Comparison of ENCODE assay signal across 20 cellular contexts in the genomic region with DNA sequence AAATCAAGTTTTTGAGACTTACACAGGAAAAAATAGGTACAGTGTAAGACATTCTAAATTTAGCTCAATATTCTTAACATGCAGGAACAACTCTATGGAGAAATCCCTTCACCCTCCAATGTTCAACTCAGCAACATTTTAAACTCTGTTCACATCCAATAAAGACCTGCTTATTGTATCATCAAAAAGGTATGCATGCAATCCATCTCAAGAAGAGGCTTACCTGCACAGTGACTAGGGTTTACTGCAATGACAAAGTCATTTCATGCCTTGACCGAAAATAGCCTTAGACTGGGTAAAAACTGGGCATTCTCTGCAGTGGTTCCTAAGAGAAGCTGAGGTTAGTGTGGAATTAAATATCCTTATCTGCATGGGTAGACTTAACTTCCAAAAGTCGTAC.
A peak's percentile ranks its signal among the peaks of the same experiment; 100 is the strongest.
DNase-seq lines count a peak whose midpoint lies in the region; ATAC-seq, FAIRE-seq and TF ChIP-seq lines count a peak whose summit lies in the region.
"Had no signal": no experiment of that assay in that cellular context is flagged by ENCODE, and none has a peak within 500 bp of the region (broad histone marks: within the 10 kb centered on the region; RNA-seq: fewer than 3 reads in every experiment).

No MANE protein-coding gene starts in this region.

- peaks cover 6% of the 10 kb centered on the region for H3K79me1 ChIP-seq in trophoblast cell (ENCODE audit: low read length)

- no TSS peak for BruUV-seq in HCT116 (replicated peaks; lab: Mats Ljungman, UMichigan)

- no peak overlapping the region for H4K8ac ChIP-seq in trophoblast cell (ENCODE audit: low read depth, low read length)

- CTCF ChIA-PET in HCT116 (lab: Charles Lee), result no interaction called here

- H3K27ac Mint-ChIP-seq in astrocyte (ENCODE audit: unreplicated experiment), result peak overlapping the region; percentile 5
- H3K27ac Mint-ChIP-seq: B cell; CD4-positive, alpha-beta T cell; GM23338 had no signal

- POLR2A ChIA-PET in HCT116 (lab: Charles Lee), result interaction anchor here (1.3 kb wide), 1 partner anchor 8 kb away, joined by 4 read pairs; no protein-coding TSS in a partner anchor

- H3K79me2 ChIP-seq in HCT116 (ENCODE audit: insufficient read depth, low read length), result peaks cover 20% of the 10 kb centered on the region
- peaks cover 6% of the 10 kb centered on the region for H3K79me2 ChIP-seq in astrocyte (ENCODE audit: insufficient read depth, low read length)
- no peaks in the 10 kb centered on the region for H3K79me2 ChIP-seq in trophoblast cell (ENCODE audit: control insufficient read depth, insufficient read depth, low read length, poor library complexity)

- H3K4ac ChIP-seq in trophoblast cell (ENCODE audit: low read depth, low read length), result no peak overlapping the region

- no peak for TF ChIP-seq CTCF in HCT116 (IDR thresholded peaks at IDR 0.05 in 2 of 3, conservative IDR thresholded peaks at IDR 0.05 in 1 of 3; ENCODE audit: borderline replicate concordance in 1 of 3, insufficient read depth in 1 of 3, low read depth in 2 of 3, low read length in 2 of 3)
- no peak for TF ChIP-seq CTCF in astrocyte (IDR thresholded peaks at IDR 0.05; ENCODE audit: insufficient read depth, low read depth, low read length)
- TF ChIP-seq CTCF in upper lobe of right lung (IDR thresholded peaks at IDR 0.05), result no peak
- no peak for TF ChIP-seq CTCF in adrenal gland (IDR thresholded peaks at IDR 0.05)
- TF ChIP-seq CTCF in uterus (IDR thresholded peaks at IDR 0.05), result no peak

- H3K4me3 Mint-ChIP-seq in astrocyte (ENCODE audit: unreplicated experiment), result no peak overlapping the region
- H3K4me3 Mint-ChIP-seq: B cell; CD4-positive, alpha-beta T cell; GM23338 had no signal

- H2BK120ac ChIP-seq in trophoblast cell (ENCODE audit: insufficient read depth, low read length, poor library complexity), result no peak overlapping the region

- H3K14ac ChIP-seq in trophoblast cell (ENCODE audit: low read length), result peak overlapping the region; percentile 29

- no peaks in the 10 kb centered on the region for H3K27me3 Mint-ChIP-seq in astrocyte (ENCODE audit: low read depth, unreplicated experiment)
- H3K27me3 Mint-ChIP-seq: B cell; CD4-positive, alpha-beta T cell had no signal

- H3K9me3 Mint-ChIP-seq in astrocyte (ENCODE audit: unreplicated experiment), result no peaks in the 10 kb centered on the region
- H3K9me3 Mint-ChIP-seq: GM23338 had no signal

- H3K9ac ChIP-seq in HCT116 (ENCODE audit: low read length) (no peak overlapping the region), astrocyte (ENCODE audit: low read length) (no peak overlapping the region), trophoblast cell (ENCODE audit: low read length) (no peak overlapping the region)

- no peaks in the 10 kb centered on the region for H3K36me3 Mint-ChIP-seq in astrocyte (ENCODE audit: low read depth, unreplicated experiment)

- H3K9me3 ChIP-seq in HCT116 (ENCODE audit: control insufficient read depth in 1 of 2, insufficient read depth in 1 of 2, low read depth in 1 of 2, low read length in 2 of 2) (no peaks in the 10 kb centered on the region), astrocyte (ENCODE audit: insufficient read depth, low read depth, low read length) (no peaks in the 10 kb centered on the region), trophoblast cell (ENCODE audit: insufficient read depth, low read depth, low read length) (no peaks in the 10 kb centered on the region), upper lobe of right lung (no peaks in the 10 kb centered on the region), adrenal gland (replicated peaks in 1 of 3) (no peaks in the 10 kb centered on the region), uterus (no peaks in the 10 kb centered on the region)

- H2BK12ac ChIP-seq in trophoblast cell (ENCODE audit: low read length), result no peak overlapping the region

- no peak overlapping the region for H3K18ac ChIP-seq in trophoblast cell (ENCODE audit: low read length)

- H2AFZ ChIP-seq in HCT116 (ENCODE audit: low read depth, low read length, poor library complexity, severe bottlenecking), result no peak overlapping the region
- no peak overlapping the region for H2AFZ ChIP-seq in astrocyte (ENCODE audit: low read depth, low read length)
- no peak overlapping the region for H2AFZ ChIP-seq in trophoblast cell (ENCODE audit: insufficient read depth, low read length, poor library complexity)
- H2AFZ ChIP-seq: GM23338 had no signal

- no peak overlapping the region for H2BK5ac ChIP-seq in trophoblast cell (ENCODE audit: low read depth, low read length, poor library complexity)

- FAIRE-seq in astrocyte (lab: Jason Lieb, UNC), result no peak
- FAIRE-seq: A204.1, D721Med, G401.6, GM12891, HTR-8/SVneo had no signal

- no peak for DNase-seq in HCT116 (ENCODE audit: low read depth, low spot score)
- DNase-seq in astrocyte (ENCODE audit: low read depth), result no peak
- peak in 1 of 2 donors; percentile 59 for DNase-seq in trophoblast cell
- no peak for DNase-seq in upper lobe of right lung
- DNase-seq in adrenal gland, result no peak
- no peak for DNase-seq in uterus
- no peak for DNase-seq in SW480 (ENCODE audit: low spot score)
- DNase-seq: C1 segment of cervical spinal cord; CD4-positive, alpha-beta T cell; DMS153; DMS79 treated with DMSO at 0.1 percent for 48 hours; EL; H7 had no signal

- peak overlapping the region; percentile 54 for H3K4me2 ChIP-seq in HCT116 (ENCODE audit: low read length)
- H3K4me2 ChIP-seq in astrocyte (ENCODE audit: low read length), result no peak overlapping the region
- no peak overlapping the region for H3K4me2 ChIP-seq in trophoblast cell (ENCODE audit: low read length)
- H3K4me2 ChIP-seq: GM23338 had no signal

- TF ChIP-seq RAD21 in HCT116 (IDR thresholded peaks at IDR 0.05; ENCODE audit: low read depth), result no peak

- H3K27me3 ChIP-seq in HCT116 (ENCODE audit: insufficient read depth, low read length) (no peaks in the 10 kb centered on the region), astrocyte (ENCODE audit: insufficient read depth, low read length) (no peaks in the 10 kb centered on the region), trophoblast cell (ENCODE audit: insufficient read depth, low read length) (no peaks in the 10 kb centered on the region), upper lobe of right lung (no peaks in the 10 kb centered on the region), adrenal gland (no peaks in the 10 kb centered on the region), uterus (no peaks in the 10 kb centered on the region)

- H3K4me3 ChIP-seq in HCT116 (replicated peaks in 1 of 2; ENCODE audit: low read depth in 1 of 2, low read length in 2 of 2) (no peak overlapping the region), astrocyte (ENCODE audit: insufficient read depth, low read depth, low read length) (no peak overlapping the region), trophoblast cell (ENCODE audit: low read depth, low read length) (no peak overlapping the region), upper lobe of right lung (no peak overlapping the region), adrenal gland (no peak overlapping the region), uterus (no peak overlapping the region)
- H3K4me3 ChIP-seq: GM23338 had no signal

- H3K9me2 ChIP-seq in HCT116 (ENCODE audit: insufficient read depth), result no peaks in the 10 kb centered on the region

- H3K4me1 ChIP-seq in HCT116 (ENCODE audit: control insufficient read depth in 1 of 2, insufficient read depth in 2 of 2, low read length in 2 of 2) (peaks cover 92 to 93% of the 10 kb centered on the region in 2 experiments), astrocyte (ENCODE audit: insufficient read depth, low read length) (peaks cover 35% of the 10 kb centered on the region), trophoblast cell (ENCODE audit: control insufficient read depth in 1 of 2, insufficient read depth in 2 of 2, low read length in 2 of 2) (peaks cover 3 to 8% of the 10 kb centered on the region in 2 experiments), upper lobe of right lung (peaks cover 35% of the 10 kb centered on the region), adrenal gland (replicated peaks in 1 of 2) (peaks cover 24 to 26% of the 10 kb centered on the region in 2 donors), uterus (no peaks in the 10 kb centered on the region)

- H4K20me1 ChIP-seq in HCT116 (ENCODE audit: insufficient read depth) (no peaks in the 10 kb centered on the region), astrocyte (ENCODE audit: insufficient read depth, low read length) (no peaks in the 10 kb centered on the region)

- WGBS in trophoblast cell (ENCODE audit: extremely low coverage, insufficient coverage, insufficient read length), result no CpG with 5 or more reads among the region's 2 CpGs
- 95 to 100% (median 98%) methylated on average over 2 of the region's 2 CpGs for WGBS in adrenal gland, 4 donors

- H4K12ac ChIP-seq in trophoblast cell (ENCODE audit: low read depth, low read length), result no peak overlapping the region

- intact Hi-C loops in HCT116 (cut with micrococcal nuclease), result no loop called here
- intact Hi-C loops in upper lobe of right lung (cut with DNase I), result no loop called here
- intact Hi-C loops in adrenal gland (cut with DNase I), result loop anchor here in 1 of 2 donors (10.0 kb wide), 1 partner anchor 77 kb away; a partner anchor contains a TSS
- intact Hi-C loops in uterus (cut with DNase I; ENCODE audit: low total_unique reads), result no loop called here

- H3K36me3 ChIP-seq in HCT116 (ENCODE audit: control insufficient read depth in 1 of 2, insufficient read depth in 2 of 2, low read length in 2 of 2) (no peaks in the 10 kb centered on the region), astrocyte (ENCODE audit: insufficient read depth, low read length) (no peaks in the 10 kb centered on the region), trophoblast cell (ENCODE audit: control insufficient read depth in 1 of 2, insufficient read depth in 2 of 2, low read length in 2 of 2) (no peaks in the 10 kb centered on the region), upper lobe of right lung (no peaks in the 10 kb centered on the region), adrenal gland (replicated peaks in 1 of 2) (no peaks in the 10 kb centered on the region), uterus (no peaks in the 10 kb centered on the region)

- H3K23ac ChIP-seq in trophoblast cell (ENCODE audit: low read length), result no peak overlapping the region

- RAD21 ChIA-PET in HCT116 (lab: Charles Lee; ENCODE audit: low non-redundant PET in 1 of 2, low total read pairs in 2 of 2, uncharacterized antibody in 2 of 2, unreplicated experiment in 2 of 2), result no interaction called here

- no peak overlapping the region for H2AK5ac ChIP-seq in trophoblast cell (ENCODE audit: low read length)

- H3K27ac ChIP-seq in HCT116 (ENCODE audit: low read depth, low read length), result peak overlapping the region; percentile 82; the same call in 1 of the 2 replicates
- no peak overlapping the region for H3K27ac ChIP-seq in astrocyte (ENCODE audit: low read depth, low read length)
- no peak overlapping the region for H3K27ac ChIP-seq in trophoblast cell (ENCODE audit: low read depth, low read length)
- H3K27ac ChIP-seq in upper lobe of right lung, result no peak overlapping the region
- H3K27ac ChIP-seq in adrenal gland, result no peak overlapping the region
- H3K27ac ChIP-seq in uterus, result no peak overlapping the region

- H4K91ac ChIP-seq in trophoblast cell (ENCODE audit: low read depth, low read length), result no peak overlapping the region

- peaks cover 40% of the 10 kb centered on the region for H3K4me1 Mint-ChIP-seq in astrocyte (ENCODE audit: low read depth, unreplicated experiment)
- H3K4me1 Mint-ChIP-seq: B cell had no signal

- ATAC-seq in HCT116, result no peak
- peak; percentile 14 for ATAC-seq in upper lobe of right lung
- ATAC-seq: GM23338 had no signal

- TF ChIP-seq POLR2A in HCT116 (IDR thresholded peaks at IDR 0.05; ENCODE audit: borderline replicate concordance, extremely low read depth, insufficient read depth, insufficient read length) (no peak), adrenal gland (IDR thresholded peaks at IDR 0.05) (no peak), uterus (IDR thresholded peaks at IDR 0.05) (no peak)
